In the genomic region with DNA sequence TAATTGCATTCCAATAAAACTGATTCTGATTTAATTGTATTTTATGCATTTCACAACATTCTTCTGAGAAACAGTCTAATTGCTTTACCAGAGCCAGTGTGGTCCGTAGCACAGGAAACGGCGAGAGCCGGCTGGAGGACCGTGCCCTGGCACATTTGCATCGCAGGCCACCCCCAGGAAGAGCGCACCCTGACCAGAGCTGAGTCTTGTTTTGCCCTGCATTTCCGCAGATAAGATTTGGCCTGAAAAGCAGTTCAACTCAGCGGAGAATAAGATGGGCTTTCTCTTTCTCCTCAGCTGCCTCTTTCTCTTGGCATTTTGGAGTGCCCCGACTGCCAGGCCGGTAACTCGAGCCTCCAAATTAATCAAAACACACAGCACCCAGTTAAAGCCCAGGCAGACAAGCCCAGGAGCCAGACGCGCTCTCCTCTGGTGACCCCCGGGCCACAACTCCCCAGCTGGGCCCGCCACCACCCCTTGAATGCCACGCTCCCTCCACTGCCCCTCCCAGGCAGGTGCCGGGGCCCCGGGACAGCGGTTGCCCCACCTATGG, we compare ENCODE assay signal across 8 cellular contexts. TPM values are rescaled to one million over a fixed set of nuclear protein-coding genes. Genes with fewer than 3 reads are reported as not detected.
DNase-seq lines count a peak whose midpoint lies in the region; ATAC-seq and TF ChIP-seq lines count a peak whose summit lies in the region.

No MANE protein-coding gene starts in this region.

- no peaks in the 10 kb centered on the region for H3K27me3 ChIP-seq in KMS-11 (ENCODE audit: insufficient read depth, low read depth)
- peaks cover 0 to 9% of the 10 kb centered on the region in 2 donors for H3K27me3 ChIP-seq in naive thymus-derived CD4-positive, alpha-beta T cell (ENCODE audit: control insufficient read depth in 2 of 2, insufficient read depth in 2 of 2, low read length in 2 of 2)

- peak overlapping the region; percentile 85 for H3K9ac ChIP-seq in KMS-11

- H3K4me1 Mint-ChIP-seq in effector memory CD8-positive, alpha-beta T cell (ENCODE audit: low read depth in 2 of 2) = peaks cover 4 to 6% of the 10 kb centered on the region in 2 donors
- H3K4me1 Mint-ChIP-seq in naive thymus-derived CD4-positive, alpha-beta T cell = peaks cover 0 to 12% (median 9%) of the 10 kb centered on the region in 7 donors

- H3K4me1 ChIP-seq in KMS-11 (ENCODE audit: low read depth, poor library complexity, severe bottlenecking) = peaks cover 10% of the 10 kb centered on the region
- no peaks in the 10 kb centered on the region for H3K4me1 ChIP-seq in naive thymus-derived CD4-positive, alpha-beta T cell (ENCODE audit: control insufficient read depth in 2 of 2, insufficient read depth in 2 of 2, low read length in 2 of 2)

- ATAC-seq in GM18499 (IDR thresholded peaks at IDR 0.05; ENCODE audit: insufficient read depth, unreplicated experiment) (peak; percentile 39), GM21619 (IDR thresholded peaks at IDR 0.05; ENCODE audit: unreplicated experiment) (peak; percentile 67)
- ATAC-seq in effector memory CD8-positive, alpha-beta T cell (replicated peaks) = no peak
- peak; percentile 6 for ATAC-seq in naive thymus-derived CD4-positive, alpha-beta T cell

- peak overlapping the region; percentile 72 to 77 for H3K4me3 Mint-ChIP-seq in effector memory CD8-positive, alpha-beta T cell
- H3K4me3 Mint-ChIP-seq in naive thymus-derived CD4-positive, alpha-beta T cell = peak overlapping the region; percentile 46 to 79 (median 66)

- POLR2A ChIA-PET in naive thymus-derived CD4-positive, alpha-beta T cell (lab: Charles Lee) = no interaction called here

- no peaks in the 10 kb centered on the region for H3K9me3 Mint-ChIP-seq in effector memory CD8-positive, alpha-beta T cell
- H3K9me3 Mint-ChIP-seq in naive thymus-derived CD4-positive, alpha-beta T cell = peaks cover 0 to 11% (median 0%) of the 10 kb centered on the region in 11 donors

- 0 out of 2 replicates have a peak overlapping the region, but pooled peaks have one; percentile 3 for H3K27ac ChIP-seq in KMS-11
- no peak overlapping the region for H3K27ac ChIP-seq in naive thymus-derived CD4-positive, alpha-beta T cell (ENCODE audit: low read depth, low read length)

- H3K9me3 ChIP-seq in naive thymus-derived CD4-positive, alpha-beta T cell (ENCODE audit: control insufficient read depth in 2 of 3, low read length in 3 of 3) = no peaks in the 10 kb centered on the region

- H3K27ac Mint-ChIP-seq in effector memory CD8-positive, alpha-beta T cell = no peak overlapping the region
- no peak overlapping the region for H3K27ac Mint-ChIP-seq in naive thymus-derived CD4-positive, alpha-beta T cell

- intact Hi-C loops in naive thymus-derived CD4-positive, alpha-beta T cell (cut with micrococcal nuclease) = no loop called here

- H2AFZ ChIP-seq in KMS-11 (ENCODE audit: low read depth) = peak overlapping the region; percentile 77

- H3K4me2 ChIP-seq in KMS-11 = peak overlapping the region; percentile 53

- DNase-seq in effector memory CD8-positive, alpha-beta T cell = no peak
- no peak for DNase-seq in naive thymus-derived CD4-positive, alpha-beta T cell
- DNase-seq in stimulated activated CD8-positive, alpha-beta memory T cell treated with anti-CD3 and anti-CD28 coated beads, Interleukin-4, amount 100 ng/mL, for 48 hours = no peak
- DNase-seq in globus pallidus (ENCODE audit: low spot score) = no peak
- DNase-seq in NCI-H524 treated with DMSO at 0.1 percent for 48 hours (lab: John Stamatoyannopoulos, UW) = no peak

- no peak overlapping the region for H3K4me3 ChIP-seq in KMS-11 (IDR thresholded peaks at IDR 0.05; ENCODE audit: insufficient read depth, low read depth, low read length)
- H3K4me3 ChIP-seq in naive thymus-derived CD4-positive, alpha-beta T cell (ENCODE audit: low read length) = no peak overlapping the region

- CTCF ChIA-PET in naive thymus-derived CD4-positive, alpha-beta T cell (lab: Charles Lee) = interaction anchor here (0.6 kb wide), 1 partner anchor 197 kb away, joined by 3 read pairs; no protein-coding TSS in a partner anchor

- no peaks in the 10 kb centered on the region for H3K79me2 ChIP-seq in KMS-11 (ENCODE audit: insufficient read depth, low read depth)

- H3K27me3 Mint-ChIP-seq in effector memory CD8-positive, alpha-beta T cell = peaks cover 37 to 61% of the 10 kb centered on the region in 2 donors
- peaks cover 65 to 78% (median 70%) of the 10 kb centered on the region in 5 donors for H3K27me3 Mint-ChIP-seq in naive thymus-derived CD4-positive, alpha-beta T cell

- H3K36me3 Mint-ChIP-seq in effector memory CD8-positive, alpha-beta T cell (ENCODE audit: insufficient read depth) = no peaks in the 10 kb centered on the region
- no peaks in the 10 kb centered on the region for H3K36me3 Mint-ChIP-seq in naive thymus-derived CD4-positive, alpha-beta T cell

- no peak for TF ChIP-seq CTCF in KMS-11 (conservative IDR thresholded peaks at IDR 0.05; ENCODE audit: low read depth, low read length)

- no peaks in the 10 kb centered on the region for H4K20me1 ChIP-seq in KMS-11 (ENCODE audit: insufficient read depth)

- H3K36me3 ChIP-seq in KMS-11 (ENCODE audit: insufficient read depth) = no peaks in the 10 kb centered on the region
- H3K36me3 ChIP-seq in naive thymus-derived CD4-positive, alpha-beta T cell (ENCODE audit: control insufficient read depth in 2 of 3, insufficient read depth in 3 of 3, low read length in 3 of 3) = no peaks in the 10 kb centered on the region

RNA-seq across cellular contexts. Expression of a gene that starts 0.5 kb away (rescaled TPM):
- under 1 TPM in 2 of 5 experiments, not detected in 3; 0.29 to 0.39 TPM for total RNA-seq in naive thymus-derived CD4-positive, alpha-beta T cell
- under 1 TPM; 0.08 TPM for polyA plus RNA-seq in naive thymus-derived CD4-positive, alpha-beta T cell

RNA-seq across cellular contexts. Expression of a gene that starts 0.9 kb away (rescaled TPM):
- under 1 TPM in 2 of 5 experiments, not detected in 3; 0.13 to 0.69 TPM for total RNA-seq in naive thymus-derived CD4-positive, alpha-beta T cell
- not detected for polyA plus RNA-seq in naive thymus-derived CD4-positive, alpha-beta T cell
